ENCODE assay signal across 22 cellular contexts in the genomic region with DNA sequence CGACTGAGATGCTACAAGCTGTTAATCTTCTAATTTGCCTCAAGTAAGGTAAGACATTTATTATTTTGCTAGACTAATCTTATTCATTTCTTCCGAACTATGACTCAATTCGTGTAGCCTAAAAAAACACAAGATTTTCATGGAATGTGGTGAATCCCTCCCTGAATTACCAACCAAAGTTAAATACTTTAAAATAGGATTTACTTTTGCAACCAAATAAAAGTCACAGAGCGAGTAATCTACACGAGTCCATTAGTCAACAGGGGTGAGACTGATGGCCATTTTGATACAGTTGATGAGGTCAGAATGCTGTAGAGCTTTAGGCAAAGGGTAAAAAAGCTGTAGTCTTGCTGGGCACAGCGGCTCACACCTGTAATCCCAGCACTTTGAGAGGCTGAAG. TPM values are rescaled to one million over a fixed set of nuclear protein-coding genes. Genes with fewer than 3 reads are reported as not detected.
"Had no signal": no experiment of that assay in that cellular context is flagged by ENCODE, and none has a peak within 500 bp of the region (broad histone marks: within the 10 kb centered on the region; RNA-seq: fewer than 3 reads in every experiment).

No MANE protein-coding gene starts in this region.

- H3K27ac Mint-ChIP-seq: activated CD4-positive, alpha-beta memory T cell treated with anti-CD3 and anti-CD28 coated beads for 36 hours; activated naive CD4-positive, alpha-beta T cell treated with anti-CD3 and anti-CD28 coated beads for 36 hours; activated naive CD8-positive, alpha-beta T cell treated with anti-CD3 and anti-CD28 coated beads, Interleukin-2, amount 10 ng/mL, durations not matched to agents 7 days and 5 days; mesothelial cell of epicardium; nephron; stimulated activated memory B cell treated with anti-CD40 and anti-IgM and Interleukin-4, amounts not matched to agents 10 μg/mL and 1 μg/mL and 100 μg/mL, for 72 hours had no signal

- H3K4me1 Mint-ChIP-seq: mesothelial cell of epicardium; stimulated activated memory B cell treated with anti-CD40 and anti-IgM and Interleukin-4, amounts not matched to agents 10 μg/mL and 1 μg/mL and 100 μg/mL, for 72 hours had no signal

- H3K4me3 Mint-ChIP-seq: activated CD4-positive, alpha-beta memory T cell treated with anti-CD3 and anti-CD28 coated beads for 36 hours; activated naive CD4-positive, alpha-beta T cell treated with anti-CD3 and anti-CD28 coated beads for 36 hours; activated naive CD8-positive, alpha-beta T cell treated with anti-CD3 and anti-CD28 coated beads, Interleukin-2, amount 10 ng/mL, durations not matched to agents 7 days and 5 days; mesothelial cell of epicardium; nephron; stimulated activated memory B cell treated with anti-CD40 and anti-IgM and Interleukin-4, amounts not matched to agents 10 μg/mL and 1 μg/mL and 100 μg/mL, for 72 hours had no signal

- H3K4me3 ChIP-seq: coronary artery, esophagus muscularis mucosa, gastrocnemius medialis, pancreas, right lobe of liver, testis, vagina had no signal

- H3K36me3 Mint-ChIP-seq: activated CD4-positive, alpha-beta memory T cell treated with anti-CD3 and anti-CD28 coated beads for 36 hours; activated naive CD8-positive, alpha-beta T cell treated with anti-CD3 and anti-CD28 coated beads, Interleukin-2, amount 10 ng/mL, durations not matched to agents 7 days and 5 days; mesothelial cell of epicardium; stimulated activated memory B cell treated with anti-CD40 and anti-IgM and Interleukin-4, amounts not matched to agents 10 μg/mL and 1 μg/mL and 100 μg/mL, for 72 hours had no signal

- ATAC-seq: gastrocnemius medialis; left ventricle myocardium superior; stimulated activated memory B cell treated with anti-CD40 and anti-IgM and Interleukin-4, amounts not matched to agents 10 μg/mL and 1 μg/mL and 100 μg/mL, for 72 hours had no signal

- DNase-seq: activated CD4-positive, alpha-beta memory T cell treated with anti-CD3 and anti-CD28 coated beads for 36 hours; activated CD4-positive, alpha-beta T cell treated with anti-CD3 and anti-CD28 coated beads for 48 hours; activated effector memory CD4-positive, alpha-beta T cell treated with Interleukin-2 at 50 U/mL for 16 hours; activated naive CD4-positive, alpha-beta T cell treated with anti-CD3 and anti-CD28 coated beads for 36 hours; activated naive CD8-positive, alpha-beta T cell treated with anti-CD3 and anti-CD28 coated beads, Interleukin-2, amount 10 ng/mL, durations not matched to agents 7 days and 5 days; activated T-cell treated with anti-CD3 and anti-CD28 coated beads, Interleukin-2, amount 50 U/mL, for 48 hours; cerebellar nuclear complex; gastrocnemius medialis; hippocampal formation; left ventricle myocardium superior; mammary epithelial cell; pancreas; right lobe of liver; small intestine; testis; trophoblast cell had no signal

- H3K27me3 Mint-ChIP-seq: activated CD4-positive, alpha-beta memory T cell treated with anti-CD3 and anti-CD28 coated beads for 36 hours; activated naive CD8-positive, alpha-beta T cell treated with anti-CD3 and anti-CD28 coated beads, Interleukin-2, amount 10 ng/mL, durations not matched to agents 7 days and 5 days; stimulated activated memory B cell treated with anti-CD40 and anti-IgM and Interleukin-4, amounts not matched to agents 10 μg/mL and 1 μg/mL and 100 μg/mL, for 72 hours had no signal

- H3K9me3 Mint-ChIP-seq: nephron had no signal

RNA-seq across cellular contexts. Expression of a gene that starts 13.1 kb away (rescaled TPM):
- total RNA-seq: activated CD4-positive, alpha-beta memory T cell treated with anti-CD3 and anti-CD28 coated beads for 36 hours; activated naive CD4-positive, alpha-beta T cell treated with anti-CD3 and anti-CD28 coated beads for 36 hours; activated naive CD8-positive, alpha-beta T cell treated with anti-CD3 and anti-CD28 coated beads, Interleukin-2, amount 10 ng/mL, durations not matched to agents 7 days and 5 days had no signal
